Comparison of ENCODE assay signal across 8 cellular contexts in genomic region chr15:30903497-30904187, GRCh38. TPM values are rescaled to one million over a fixed set of nuclear protein-coding genes. Genes with fewer than 3 reads are reported as not detected.
DNase-seq lines count a peak whose midpoint lies in the region; ATAC-seq and TF ChIP-seq lines count a peak whose summit lies in the region.

Gene FAN1 (plus strand): TSS chr15:30903915. CDS start chr15:30904664, 749 bp downstream.

- H3K4me3 ChIP-seq in left lung, result peak within 1 kb of the TSS; percentile 66 to 72

- no peaks in the 10 kb centered on the region for H3K9me3 ChIP-seq in left lung

- H3K36me3 ChIP-seq in left lung, result no peaks in the 10 kb centered on the region

- H3K27me3 ChIP-seq in left lung, result no peaks in the 10 kb centered on the region

- TF ChIP-seq CTCF in 22Rv1 (IDR thresholded peaks at IDR 0.05) (no peak), left lung (IDR thresholded peaks at IDR 0.05) (no peak)

- DNase-seq in NCI-H2227 treated with DMSO at 0.1 percent for 48 hours (lab: John Stamatoyannopoulos, UW) (peak; percentile 73), dermis microvascular lymphatic vessel endothelial cell (ENCODE audit: low read depth in 2 of 2) (peak; percentile 59 to 89), left lung (peak; percentile 91 to 95)
- peak; percentile 79 to 83 for DNase-seq in activated CD4-positive, alpha-beta T cell treated with anti-CD3 and anti-CD28 coated beads, Interleukin-2, amount 50 U/mL, for 4 hours
- DNase-seq in stimulated activated CD4-positive, alpha-beta T cell treated with anti-CD3 and anti-CD28 coated beads, Interleukin-2, amount 100 ng/mL, for 48 hours, result peak; percentile 74 to 80

- intact Hi-C loops in left lung (cut with DNase I), result no loop called here

- H3K27ac ChIP-seq in 22Rv1, result peak within 1 kb of the TSS; percentile 76
- peak within 1 kb of the TSS; percentile 52 to 66 for H3K27ac ChIP-seq in left lung

- peaks cover 6 to 14% of the 10 kb centered on the region in 2 donors for H3K4me1 ChIP-seq in left lung

- peak; percentile 79 for ATAC-seq in GM18517 (IDR thresholded peaks at IDR 0.05; ENCODE audit: unreplicated experiment)
- ATAC-seq in HG03039 (IDR thresholded peaks at IDR 0.05; ENCODE audit: unreplicated experiment), result peak; percentile 88
- ATAC-seq in left lung, result peak; percentile 100

RNA-seq across cellular contexts. Expression of gene FAN1, which starts in this region (rescaled TPM):
- total RNA-seq in dermis microvascular lymphatic vessel endothelial cell, result 5.6 and 8.6 TPM in 2 replicates
- total RNA-seq in left lung, result 10 to 100 TPM; 17.1 to 19.9 TPM

Comparison
In these comparisons a context has a peak if more than half of its experiments do, and no peak if none do; other contexts are left out.
1. Peak in every context shown above with its lines: DNase-seq, ATAC-seq, H3K4me3 ChIP-seq and H3K27ac ChIP-seq.